Comparison of ENCODE assay signal across 28 cellular contexts in genomic region chr16:52925143-52925542, GRCh38.
"Had no signal": no experiment of that assay in that cellular context is flagged by ENCODE, and none has a peak within 500 bp of the region (broad histone marks: within the 10 kb centered on the region; RNA-seq: fewer than 3 reads in every experiment).

No MANE protein-coding gene starts in this region.

- H3K9me3 Mint-ChIP-seq: neural progenitor cell; stimulated activated naive CD8-positive, alpha-beta T cell treated with anti-CD3 and anti-CD28 coated beads, Interleukin-15, Interleukin-2, amounts not matched to agents 100 ng/mL and 50 ng/mL, for 24 hours had no signal

- H3K27me3 Mint-ChIP-seq: progenitor cell of endocrine pancreas had no signal

- ATAC-seq: foreskin keratinocyte; gastroesophageal sphincter; heart left ventricle; left cardiac atrium; left lung; naive thymus-derived CD4-positive, alpha-beta T cell; right lobe of liver; stimulated activated memory B cell treated with anti-CD40 and anti-IgM and Interleukin-4, amounts not matched to agents 10 μg/mL and 1 μg/mL and 100 μg/mL, for 72 hours; upper lobe of right lung had no signal

- H3K27ac Mint-ChIP-seq: naive thymus-derived CD4-positive, alpha-beta T cell; nephron; neural progenitor cell; progenitor cell of endocrine pancreas; stimulated activated memory B cell treated with anti-CD40 and anti-IgM and Interleukin-4, amounts not matched to agents 10 μg/mL and 1 μg/mL and 100 μg/mL, for 72 hours; stimulated activated naive CD8-positive, alpha-beta T cell treated with anti-CD3 and anti-CD28 coated beads, Interleukin-15, Interleukin-2, amounts not matched to agents 100 ng/mL and 50 ng/mL, for 24 hours had no signal

- H3K36me3 Mint-ChIP-seq: neural progenitor cell; stimulated activated memory B cell treated with anti-CD40 and anti-IgM and Interleukin-4, amounts not matched to agents 10 μg/mL and 1 μg/mL and 100 μg/mL, for 72 hours had no signal

- H3K4me3 Mint-ChIP-seq: naive thymus-derived CD4-positive, alpha-beta T cell; nephron; neural progenitor cell; stimulated activated memory B cell treated with anti-CD40 and anti-IgM and Interleukin-4, amounts not matched to agents 10 μg/mL and 1 μg/mL and 100 μg/mL, for 72 hours; stimulated activated naive CD8-positive, alpha-beta T cell treated with anti-CD3 and anti-CD28 coated beads, Interleukin-15, Interleukin-2, amounts not matched to agents 100 ng/mL and 50 ng/mL, for 24 hours had no signal

- DNase-seq: dermis blood vessel endothelial cell; effector memory CD4-positive, alpha-beta T cell; foreskin keratinocyte; heart left ventricle; kidney; left cardiac atrium; left lung; mammary epithelial cell; mesendoderm; midbrain; naive thymus-derived CD4-positive, alpha-beta T cell; right lobe of liver; small intestine; stimulated activated CD4-positive, alpha-beta T cell treated with anti-CD3 and anti-CD28 coated beads, Interleukin-1b, Interleukin-23, amount 100 ng/mL, for 48 hours; stimulated activated CD4-positive, alpha-beta T cell treated with anti-CD3 and anti-CD28 coated beads, Interleukin-4, amount 100 ng/mL, for 1 hour; transverse colon; upper lobe of right lung; uterus had no signal

- H3K4me1 Mint-ChIP-seq: naive thymus-derived CD4-positive, alpha-beta T cell; stimulated activated memory B cell treated with anti-CD40 and anti-IgM and Interleukin-4, amounts not matched to agents 10 μg/mL and 1 μg/mL and 100 μg/mL, for 72 hours had no signal

- H3K4me3 ChIP-seq: coronary artery, esophagus muscularis mucosa, gastroesophageal sphincter, heart left ventricle, hepatocyte, left lung, neural progenitor cell, right lobe of liver, suprapubic skin, transverse colon, upper lobe of right lung, uterus had no signal
